Comparison of ENCODE assay signal across 10 cellular contexts in genomic region chr3:71227344-71227743, GRCh38.
DNase-seq lines count a peak whose midpoint lies in the region; ATAC-seq lines count a peak whose summit lies in the region.
"Had no signal": no experiment of that assay in that cellular context is flagged by ENCODE, and none has a peak within 500 bp of the region (broad histone marks: within the 10 kb centered on the region; RNA-seq: fewer than 3 reads in every experiment).

No MANE protein-coding gene starts in this region.

- H3K36me3 Mint-ChIP-seq in activated CD4-positive, alpha-beta memory T cell treated with anti-CD3 and anti-CD28 coated beads, Interleukin-2, amount 10 ng/mL, durations not matched to agents 7 days and 5 days (ENCODE audit: low read depth) = no peaks in the 10 kb centered on the region

- no peaks in the 10 kb centered on the region for H3K27me3 ChIP-seq in muscle layer of duodenum (ENCODE audit: low read depth, low read length)
- H3K27me3 ChIP-seq: neutrophil had no signal

- no peaks in the 10 kb centered on the region for H3K36me3 ChIP-seq in muscle layer of duodenum (ENCODE audit: control insufficient read depth in 1 of 2, insufficient read depth in 2 of 2, low read length in 2 of 2)
- H3K36me3 ChIP-seq: neutrophil had no signal

- peaks cover 2% of the 10 kb centered on the region for H3K9me3 Mint-ChIP-seq in activated CD4-positive, alpha-beta memory T cell treated with anti-CD3 and anti-CD28 coated beads, Interleukin-2, amount 10 ng/mL, durations not matched to agents 7 days and 5 days

- H3K4me3 ChIP-seq in muscle layer of duodenum (ENCODE audit: low read depth in 1 of 2, low read length in 2 of 2) = peak overlapping the region in 1 of 2 donors; percentile 41

- H3K4me3 Mint-ChIP-seq in activated CD4-positive, alpha-beta memory T cell treated with anti-CD3 and anti-CD28 coated beads, Interleukin-2, amount 10 ng/mL, durations not matched to agents 7 days and 5 days = peak overlapping the region; percentile 78

- peak overlapping the region; percentile 57 for H3K27ac ChIP-seq in muscle layer of duodenum (ENCODE audit: low read length)

- H3K27ac Mint-ChIP-seq in activated CD4-positive, alpha-beta memory T cell treated with anti-CD3 and anti-CD28 coated beads, Interleukin-2, amount 10 ng/mL, durations not matched to agents 7 days and 5 days = peak overlapping the region; percentile 90

- CTCF ChIA-PET in activated CD4-positive, alpha-beta memory T cell treated with anti-CD3 and anti-CD28 coated beads, Interleukin-2, amount 10 ng/mL, durations not matched to agents 7 days and 5 days (lab: Charles Lee) = no interaction called here

- ATAC-seq in GM18502 (IDR thresholded peaks at IDR 0.05; ENCODE audit: poor library complexity, unreplicated experiment) (peak; percentile 12), GM21737 (IDR thresholded peaks at IDR 0.05; ENCODE audit: unreplicated experiment) (peak; percentile 7), GM18873 (IDR thresholded peaks at IDR 0.05; ENCODE audit: low FRiP score, unreplicated experiment) (no peak)

- DNase-seq in activated CD4-positive, alpha-beta memory T cell treated with anti-CD3 and anti-CD28 coated beads, Interleukin-2, amount 10 ng/mL, durations not matched to agents 7 days and 5 days = no peak
- DNase-seq in GOT3 (lab: John Stamatoyannopoulos, UW) (no peak), amygdala (lab: John Stamatoyannopoulos, UW) (no peak)
- DNase-seq in stimulated activated CD4-positive, alpha-beta T cell treated with anti-CD3 and anti-CD28 coated beads, Interleukin-12 subunit alpha, Interleukin-12 subunit beta, amount 100 ng/mL, for 4 hours = no peak
- DNase-seq: NCI-H69 had no signal

- POLR2A ChIA-PET in activated CD4-positive, alpha-beta memory T cell treated with anti-CD3 and anti-CD28 coated beads, Interleukin-2, amount 10 ng/mL, durations not matched to agents 7 days and 5 days (lab: Charles Lee) = interaction anchor here (0.8 to 3.4 kb wide), 8 partner anchors 34 to 356 kb away, joined by 3 to 26 read pairs (median 4); partner anchors contain the start of gene FOXP1

- H3K4me1 Mint-ChIP-seq in activated CD4-positive, alpha-beta memory T cell treated with anti-CD3 and anti-CD28 coated beads, Interleukin-2, amount 10 ng/mL, durations not matched to agents 7 days and 5 days = peaks cover 39% of the 10 kb centered on the region

- H3K27me3 Mint-ChIP-seq in activated CD4-positive, alpha-beta memory T cell treated with anti-CD3 and anti-CD28 coated beads, Interleukin-2, amount 10 ng/mL, durations not matched to agents 7 days and 5 days = peaks cover 31% of the 10 kb centered on the region

- no peaks in the 10 kb centered on the region for H3K9me3 ChIP-seq in muscle layer of duodenum (ENCODE audit: control insufficient read depth in 1 of 2, low read length in 2 of 2)
- H3K9me3 ChIP-seq: neutrophil had no signal

- H3K4me1 ChIP-seq in muscle layer of duodenum (ENCODE audit: control insufficient read depth in 1 of 2, insufficient read depth in 2 of 2, low read length in 2 of 2) = peaks cover 16 to 25% of the 10 kb centered on the region in 2 donors
